In genomic region chr19:29545866-29546582, GRCh38 we compare ENCODE assay signal across 24 cellular contexts. TPM values are rescaled to one million over a fixed set of nuclear protein-coding genes. Genes with fewer than 3 reads are reported as not detected.
"Had no signal": no experiment of that assay in that cellular context is flagged by ENCODE, and none has a peak within 500 bp of the region (broad histone marks: within the 10 kb centered on the region; RNA-seq: fewer than 3 reads in every experiment).

No MANE protein-coding gene starts in this region.

- H3K27ac ChIP-seq: breast epithelium, coronary artery, esophagus squamous epithelium, gastrocnemius medialis, parathyroid adenoma, stomach, suprapubic skin, transverse colon, uterus had no signal

- H3K4me1 ChIP-seq: breast epithelium, esophagus squamous epithelium, gastrocnemius medialis, parathyroid adenoma, stomach, suprapubic skin, transverse colon, uterus had no signal

- H2AFZ ChIP-seq: parathyroid adenoma had no signal

- H3K79me2 ChIP-seq: parathyroid adenoma had no signal

- H3K9me3 ChIP-seq: breast epithelium, esophagus squamous epithelium, gastrocnemius medialis, mucosa of descending colon, suprapubic skin, transverse colon, uterus had no signal

- DNase-seq: activated CD4-positive, alpha-beta memory T cell treated with anti-CD3 and anti-CD28 coated beads for 36 hours; activated CD4-positive, alpha-beta T cell treated with anti-CD3 and anti-CD28 coated beads for 48 hours; activated CD8-positive, alpha-beta memory T cell treated with anti-CD3 and anti-CD28 coated beads, Interleukin-2, amount 10 ng/mL, durations not matched to agents 7 days and 5 days; activated naive CD4-positive, alpha-beta T cell treated with anti-CD3 and anti-CD28 coated beads for 36 hours; activated naive CD8-positive, alpha-beta T cell treated with anti-CD3 and anti-CD28 coated beads, Interleukin-2, amount 10 ng/mL, durations not matched to agents 7 days and 5 days; activated T-cell treated with anti-CD3 and anti-CD28 coated beads, Interleukin-2, amount 50 U/mL, for 1 hour; amniotic stem cell; esophagus squamous epithelium; gastrocnemius medialis; hypothalamus; left colon; mucosa of descending colon; nephron progenitor cell; stimulated activated CD4-positive, alpha-beta T cell treated with anti-CD3 and anti-CD28 coated beads, Interleukin-4, amount 100 ng/mL, for 4 hours; stomach; transverse colon had no signal

- ATAC-seq: activated CD8-positive, alpha-beta memory T cell treated with anti-CD3 and anti-CD28 coated beads, Interleukin-2, amount 10 ng/mL, durations not matched to agents 7 days and 5 days; gastrocnemius medialis; left colon; mucosa of descending colon had no signal

- H3K4me3 ChIP-seq: breast epithelium, coronary artery, esophagus squamous epithelium, gastrocnemius medialis, mucosa of descending colon, stomach, suprapubic skin, transverse colon, uterus had no signal

- H3K36me3 ChIP-seq: breast epithelium, esophagus squamous epithelium, gastrocnemius medialis, stomach, suprapubic skin, transverse colon, uterus had no signal

- H3K27me3 ChIP-seq: gastrocnemius medialis, suprapubic skin, transverse colon, uterus had no signal

RNA-seq across cellular contexts. Expression of gene VSTM2B, which starts 20.2 kb away (rescaled TPM):
- total RNA-seq: activated CD4-positive, alpha-beta memory T cell treated with anti-CD3 and anti-CD28 coated beads for 36 hours; activated CD8-positive, alpha-beta memory T cell treated with anti-CD3 and anti-CD28 coated beads, Interleukin-2, amount 10 ng/mL, durations not matched to agents 7 days and 5 days; activated naive CD4-positive, alpha-beta T cell treated with anti-CD3 and anti-CD28 coated beads for 36 hours; activated naive CD8-positive, alpha-beta T cell treated with anti-CD3 and anti-CD28 coated beads, Interleukin-2, amount 10 ng/mL, durations not matched to agents 7 days and 5 days; activated T-helper 2 cell treated with anti-CD3 and anti-CD28 coated beads, Interferon-gamma antibody, Interleukin-2, Interleukin-4, amounts not matched to agents 10 μg/mL and 5 μg/mL and 100 μg/mL, durations not matched to agents 14 hours and 24 hours and 36 hours; breast epithelium; esophagus squamous epithelium; gastrocnemius medialis; left colon; lower leg skin; stomach; suprapubic skin; T-helper 2 cell treated with Interferon-gamma antibody and Interleukin-4, amounts not matched to agents 100 ng/mL and 5 ng/mL, for 36 hours; transverse colon; uterus had no signal
- polyA plus RNA-seq: stomach had no signal
